Comparison of ENCODE assay signal across 19 cellular contexts in genomic region chr6:136677344-136677743, GRCh38.
"Had no signal": no experiment of that assay in that cellular context is flagged by ENCODE, and none has a peak within 500 bp of the region (broad histone marks: within the 10 kb centered on the region; RNA-seq: fewer than 3 reads in every experiment).

No MANE protein-coding gene starts in this region.

- H3K4me3 ChIP-seq: body of pancreas, ovary, prostate gland, spleen had no signal

- H3K27me3 ChIP-seq: body of pancreas, neutrophil, ovary, spleen had no signal

- DNase-seq: activated CD4-positive, alpha-beta T cell treated with anti-CD3 and anti-CD28 coated beads, Interleukin-2, amount 10 ng/mL, durations not matched to agents 24 days and 14 days; activated CD8-positive, alpha-beta T cell treated with anti-CD3 and anti-CD28 coated beads, Interleukin-2, amount 10 ng/mL, durations not matched to agents 7 days and 5 days; activated gamma-delta T cell; activated naive CD4-positive, alpha-beta T cell treated with anti-CD3 and anti-CD28 coated beads, Interleukin-2, amount 50 U/mL, for 16 hours; anterior cingulate cortex; caudate nucleus; dermis blood vessel endothelial cell; effector CD8-positive, alpha-beta T cell; kidney; ovary; spleen; stimulated activated CD4-positive, alpha-beta T cell treated with anti-CD3 and anti-CD28 coated beads, Interleukin-4, amount 100 ng/mL, for 24 hours; stimulated activated naive CD8-positive, alpha-beta T cell treated with anti-CD3 and anti-CD28 coated beads, Interleukin-15, Interleukin-2, amounts not matched to agents 100 U/mL and 50 U/mL, for 24 hours had no signal

- H3K27ac ChIP-seq: neutrophil, ovary, spleen, VCaP had no signal

- ATAC-seq: activated CD4-positive, CD25-positive, alpha-beta regulatory T cell treated with anti-CD3 and anti-CD28 coated beads, Interleukin-2, amount 50 U/mL, for 24 hours; activated CD8-positive, alpha-beta T cell treated with anti-CD3 and anti-CD28 coated beads, Interleukin-2, amount 10 ng/mL, durations not matched to agents 7 days and 5 days; left lobe of liver; stimulated activated naive CD8-positive, alpha-beta T cell treated with anti-CD3 and anti-CD28 coated beads, Interleukin-15, Interleukin-2, amounts not matched to agents 100 U/mL and 50 U/mL, for 24 hours had no signal

- H3K4me1 ChIP-seq: prostate gland had no signal

- H3K9me3 ChIP-seq: body of pancreas, neutrophil, ovary, prostate gland, spleen had no signal

- H3K36me3 ChIP-seq: ovary, prostate gland had no signal
